8 cellular contexts compared by ENCODE assay signal in genomic region chr7:150450491-150450992, GRCh38.
DNase-seq lines count a peak whose midpoint lies in the region; ATAC-seq lines count a peak whose summit lies in the region.

Gene GIMAP8, plus strand, starts transcription at chr7:150450630. Its CDS starts 16,069 bp downstream, at chr7:150466699.

- H4K20me1 ChIP-seq in BLaER1 treated with 17β-estradiol and CSF1 and Interleukin-3, amounts not matched to agents 10 nM and 100 nM = peaks cover 0 to 10% (median 0%) of the 10 kb centered on the region in 11 experiments; a peak in 4 of 22 replicates

- H3K27me3 ChIP-seq in BLaER1 treated with 17β-estradiol and CSF1 and Interleukin-3, amounts not matched to agents 10 nM and 100 nM = peaks cover 0 to 13% (median 8%) of the 10 kb centered on the region in 11 experiments; a peak in 9 of 22 replicates

- peak within 1 kb of the TSS; percentile 40 to 81 (median 60) for H3K4me3 ChIP-seq in BLaER1 treated with 17β-estradiol and CSF1 and Interleukin-3, amounts not matched to agents 10 nM and 100 nM

- peak within 1 kb of the TSS; percentile 44 to 90 (median 71) for H3K9ac ChIP-seq in BLaER1 treated with 17β-estradiol and CSF1 and Interleukin-3, amounts not matched to agents 10 nM and 100 nM

- peak; percentile 38 for ATAC-seq in HG02642 (IDR thresholded peaks at IDR 0.05; ENCODE audit: poor library complexity, unreplicated experiment)
- no peak for ATAC-seq in HG03280 (IDR thresholded peaks at IDR 0.05; ENCODE audit: unreplicated experiment)

- H3K4me2 ChIP-seq in BLaER1 treated with 17β-estradiol and CSF1 and Interleukin-3, amounts not matched to agents 10 nM and 100 nM = peak within 1 kb of the TSS; percentile 87 to 99 (median 96)

- peaks cover 65 to 79% (median 76%) of the 10 kb centered on the region in 10 experiments for H3K4me1 ChIP-seq in BLaER1 treated with 17β-estradiol and CSF1 and Interleukin-3, amounts not matched to agents 10 nM and 100 nM

- peak within 1 kb of the TSS; percentile 47 to 86 (median 71) for H3K27ac ChIP-seq in BLaER1 treated with 17β-estradiol and CSF1 and Interleukin-3, amounts not matched to agents 10 nM and 100 nM

- peaks cover 0 to 15% (median 2%) of the 10 kb centered on the region in 11 experiments; a peak in 11 of 22 replicates for H3K9me3 ChIP-seq in BLaER1 treated with 17β-estradiol and CSF1 and Interleukin-3, amounts not matched to agents 10 nM and 100 nM (replicated peaks in 1 of 11)

- DNase-seq in activated CD4-positive, alpha-beta T cell treated with anti-CD3 and anti-CD28 coated beads, Interleukin-2, amount 50 U/mL, for 24 hours (ENCODE audit: low read depth in 1 of 2, low spot score in 1 of 2) = peak; percentile 41 to 46
- peak; percentile 64 for DNase-seq in globus pallidus (ENCODE audit: low spot score)
- peak; percentile 49 for DNase-seq in stimulated activated CD4-positive, alpha-beta T cell treated with anti-CD3 and anti-CD28 coated beads, Interleukin-12 subunit alpha, Interleukin-12 subunit beta, amount 100 ng/mL, for 4 hours
- DNase-seq in DMS79 treated with DMSO at 0.1 percent for 48 hours (lab: John Stamatoyannopoulos, UW) = no peak
- DNase-seq in NCI-H226 = no peak

- H3K36me3 ChIP-seq in BLaER1 treated with 17β-estradiol and CSF1 and Interleukin-3, amounts not matched to agents 10 nM and 100 nM = peaks cover 0 to 29% (median 0%) of the 10 kb centered on the region in 11 experiments; a peak in 4 of 22 replicates

Comparison
In these comparisons a context has a peak if more than half of its experiments do, and no peak if none do; other contexts are left out.
1. DNase-seq: peak in activated CD4-positive, alpha-beta T cell treated with anti-CD3 and anti-CD28 coated beads, Interleukin-2, amount 50 U/mL, for 24 hours (2 of 2), globus pallidus (single experiment) and stimulated activated CD4-positive, alpha-beta T cell treated with anti-CD3 and anti-CD28 coated beads, Interleukin-12 subunit alpha, Interleukin-12 subunit beta, amount 100 ng/mL, for 4 hours (single experiment); none in DMS79 treated with DMSO at 0.1 percent for 48 hours (single experiment) and NCI-H226 (single experiment).